Comparison of ENCODE assay signal across 2 cellular contexts in genomic region chr17:36152639-36153120, GRCh38.
TF ChIP-seq lines count a peak whose summit lies in the region.

No MANE protein-coding gene starts in this region.

TF ChIP-seq in HepG2, 621 proteins besides CTCF, POLR2A, EP300 and RAD21:
- TF ChIP-seq ZFP1 (CRISPR knock-in tag; IDR thresholded peaks at IDR 0.05) (no peak), GPBP1L1 (CRISPR knock-in tag; IDR thresholded peaks at IDR 0.05) (no peak), CSRNP1 (CRISPR knock-in tag; IDR thresholded peaks at IDR 0.05) (no peak), SIN3A (IDR thresholded peaks at IDR 0.05; ENCODE audit: borderline replicate concordance, low read depth, low read length) (no peak), ZNF660 (CRISPR knock-in tag; IDR thresholded peaks at IDR 0.05; ENCODE audit: borderline replicate concordance, low read depth) (no peak), ZXDC (CRISPR knock-in tag; IDR thresholded peaks at IDR 0.05) (no peak), ZBTB43 (CRISPR knock-in tag; conservative IDR thresholded peaks at IDR 0.05) (no peak)
TF ChIP-seq in HepG2: peak in this region for 0.

TF ChIP-seq in HEK293T, 16 proteins besides CTCF, POLR2A, EP300 and RAD21:
- TF ChIP-seq SP1 (IDR thresholded peaks at IDR 0.05) (no peak), L3MBTL2 (conservative IDR thresholded peaks at IDR 0.05) (no peak), ZNF384 (IDR thresholded peaks at IDR 0.05) (no peak), ARNT (IDR thresholded peaks at IDR 0.05) (no peak), PKNOX1 (IDR thresholded peaks at IDR 0.05) (no peak), NFRKB (IDR thresholded peaks at IDR 0.05) (no peak), BHLHE40 (IDR thresholded peaks at IDR 0.05; ENCODE audit: borderline replicate concordance) (no peak), FOXM1 (IDR thresholded peaks at IDR 0.05; ENCODE audit: borderline replicate concordance) (no peak), CTBP1 (IDR thresholded peaks at IDR 0.05; ENCODE audit: borderline replicate concordance) (no peak), TARDBP (IDR thresholded peaks at IDR 0.05) (no peak), HDGF (IDR thresholded peaks at IDR 0.05; ENCODE audit: borderline replicate concordance) (no peak), FOXK2 (IDR thresholded peaks at IDR 0.05) (no peak), ELF4 (IDR thresholded peaks at IDR 0.05) (no peak), LEF1 (IDR thresholded peaks at IDR 0.05; ENCODE audit: borderline replicate concordance) (no peak), SUZ12 (IDR thresholded peaks at IDR 0.05) (no peak), FOXA1 (IDR thresholded peaks at IDR 0.05) (no peak)
TF ChIP-seq in HEK293T: peak in this region for 0.
